ENCODE assay signal across 7 cellular contexts in the genomic region with DNA sequence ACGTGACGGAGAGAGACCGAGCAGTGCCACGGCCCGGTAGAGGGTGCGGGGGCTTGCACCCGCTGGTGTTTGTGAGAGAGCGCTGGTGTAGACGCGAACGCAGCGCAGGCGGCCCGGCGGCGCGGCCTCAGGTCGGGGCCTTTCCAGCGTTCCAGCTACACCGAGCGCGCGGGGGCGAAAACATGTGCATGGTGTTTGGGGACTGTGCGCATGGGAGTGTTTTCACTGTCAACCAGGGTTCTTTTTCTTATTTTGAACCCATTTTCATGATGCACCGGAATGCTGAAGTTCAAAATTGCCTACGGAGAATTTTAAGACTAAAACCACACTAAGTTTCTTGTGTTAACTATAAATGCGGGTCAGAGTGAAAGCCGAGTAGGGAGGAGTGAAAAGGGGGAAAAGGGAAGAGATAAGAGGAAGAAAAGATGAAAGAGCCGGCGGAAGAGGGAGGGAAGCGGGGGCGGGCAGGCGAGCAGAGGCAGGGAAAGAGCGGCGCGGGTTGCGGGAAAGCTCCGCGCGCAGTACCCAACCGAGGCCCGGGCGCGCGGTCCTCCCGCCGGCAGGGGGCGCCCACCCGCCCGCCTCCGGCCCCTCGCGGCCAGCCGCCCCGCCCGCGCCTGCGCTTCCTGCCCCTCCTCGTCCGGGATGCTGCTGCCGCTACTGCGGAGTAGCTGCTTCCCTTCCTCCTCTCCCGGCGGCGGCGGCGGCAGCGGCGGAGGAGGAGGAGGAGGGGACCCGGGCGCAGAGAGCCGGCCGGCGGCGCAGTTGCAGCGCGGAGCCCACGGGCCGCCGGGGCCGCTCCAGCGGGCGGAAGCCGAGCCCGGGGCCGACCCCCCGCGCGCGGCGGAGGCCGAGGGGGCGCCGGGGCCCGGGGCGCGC. TPM values are rescaled to one million over a fixed set of nuclear protein-coding genes. Genes with fewer than 3 reads are reported as not detected.
DNase-seq lines count a peak whose midpoint lies in the region; ATAC-seq and TF ChIP-seq lines count a peak whose summit lies in the region.

A gene with protein sequence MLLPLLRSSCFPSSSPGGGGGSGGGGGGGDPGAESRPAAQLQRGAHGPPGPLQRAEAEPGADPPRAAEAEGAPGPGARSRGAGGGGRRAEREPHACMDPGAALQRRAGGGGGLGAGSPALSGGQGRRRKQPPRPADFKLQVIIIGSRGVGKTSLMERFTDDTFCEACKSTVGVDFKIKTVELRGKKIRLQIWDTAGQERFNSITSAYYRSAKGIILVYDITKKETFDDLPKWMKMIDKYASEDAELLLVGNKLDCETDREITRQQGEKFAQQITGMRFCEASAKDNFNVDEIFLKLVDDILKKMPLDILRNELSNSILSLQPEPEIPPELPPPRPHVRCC (plus strand): TSS at position 643 of the 879 bp plus-strand sequence. CDS start 3 bp downstream, at position 646.

- H3K9ac ChIP-seq in mammary epithelial cell (ENCODE audit: insufficient read depth, low read length), result peak within 1 kb of the TSS; percentile 84

- H2AFZ ChIP-seq in mammary epithelial cell (ENCODE audit: low read depth, low read length), result peak within 1 kb of the TSS; percentile 99

- peak within 1 kb of the TSS; percentile 77 for H3K27ac ChIP-seq in WERI-Rb-1
- H3K27ac ChIP-seq in mammary epithelial cell (ENCODE audit: insufficient read depth, low read depth, low read length), result peak within 1 kb of the TSS; percentile 56

- TF ChIP-seq CTCF in WERI-Rb-1 (IDR thresholded peaks at IDR 0.05; ENCODE audit: low read depth, low read length) (peak; percentile 67), mammary epithelial cell (conservative IDR thresholded peaks at IDR 0.05 in 1 of 2, IDR thresholded peaks at IDR 0.05 in 1 of 2; ENCODE audit: extremely low read depth in 1 of 2, insufficient read depth in 1 of 2, low read depth in 1 of 2, low read length in 2 of 2) (peak; percentile 16 to 42)

- peaks cover 26% of the 10 kb centered on the region for H3K4me1 ChIP-seq in mammary epithelial cell (ENCODE audit: insufficient read depth, low read length)

- intact Hi-C loops in mammary epithelial cell (cut with micrococcal nuclease), result no loop called here

- in situ Hi-C loops in mammary epithelial cell (cut with MboI; ENCODE audit: low sequenced_read_pairs in 2 of 2), result no loop called here

- WGBS in mammary epithelial cell (ENCODE audit: low coverage, missing lambda C conversion rate), result 3% methylated on average over 28 of the region's 98 CpGs

- dilution Hi-C loops in mammary epithelial cell (cut with HindIII; ENCODE audit: low sequenced_read_pairs), result no loop called here

- peak; percentile 82 for DNase-seq in NCI-H2171 treated with DMSO at 0.1 percent for 48 hours (lab: John Stamatoyannopoulos, UW)
- peak; percentile 88 for DNase-seq in WERI-Rb-1
- peak; percentile 74 for DNase-seq in mammary epithelial cell
- peak; percentile 82 to 86 (median 85) for DNase-seq in immature natural killer cell
- peak; percentile 47 for DNase-seq in smooth muscle cell of the brain vasculature (ENCODE audit: low read depth, low spot score)

- H3K79me2 ChIP-seq in mammary epithelial cell (ENCODE audit: insufficient read depth, low read length), result peaks cover 45% of the 10 kb centered on the region

- H3K4me3 Mint-ChIP-seq in immature natural killer cell, result peak within 1 kb of the TSS; percentile 86 to 96 (median 94)

- H3K36me3 ChIP-seq in WERI-Rb-1 (peaks cover 16% of the 10 kb centered on the region), mammary epithelial cell (ENCODE audit: insufficient read depth, low read length) (peaks cover 1% of the 10 kb centered on the region)

- H3K36me3 Mint-ChIP-seq in immature natural killer cell, result peaks cover 0 to 2% (median 0%) of the 10 kb centered on the region in 3 donors

- H3K4me2 ChIP-seq in mammary epithelial cell (ENCODE audit: insufficient read depth, low read depth, low read length), result peak within 1 kb of the TSS; percentile 97

- H3K27me3 ChIP-seq in WERI-Rb-1 (ENCODE audit: insufficient read depth, low read depth, severe bottlenecking) (no peaks in the 10 kb centered on the region), mammary epithelial cell (ENCODE audit: insufficient read depth, low read length) (no peaks in the 10 kb centered on the region)

- H3K4me3 ChIP-seq in WERI-Rb-1 (ENCODE audit: low read depth, low read length), result peak within 1 kb of the TSS; percentile 97
- peak within 1 kb of the TSS; percentile 79 to 91 (median 83) for H3K4me3 ChIP-seq in mammary epithelial cell (replicated peaks in 1 of 3; ENCODE audit: insufficient read depth in 1 of 3, low read depth in 2 of 3, low read length in 3 of 3)

- ATAC-seq in GM18520 (IDR thresholded peaks at IDR 0.05; ENCODE audit: unreplicated experiment) (peak; percentile 59), HG03066 (IDR thresholded peaks at IDR 0.05; ENCODE audit: low read depth, unreplicated experiment) (peak; percentile 49)

- H4K20me1 ChIP-seq in mammary epithelial cell (ENCODE audit: insufficient read depth, low read length), result no peaks in the 10 kb centered on the region

- H3K27me3 Mint-ChIP-seq in immature natural killer cell (ENCODE audit: low read depth in 3 of 3), result peaks cover 6 to 17% (median 6%) of the 10 kb centered on the region in 3 donors

- H3K9me3 ChIP-seq in WERI-Rb-1 (ENCODE audit: severe bottlenecking), result no peaks in the 10 kb centered on the region
- no peaks in the 10 kb centered on the region for H3K9me3 ChIP-seq in mammary epithelial cell (replicated peaks; ENCODE audit: insufficient read depth, low read length)

- CTCF ChIA-PET in mammary epithelial cell (lab: Charles Lee; ENCODE audit: low non-redundant PET), result interaction anchor here (0.6 kb wide), 2 partner anchors 9 to 53 kb away, joined by 4 to 12 read pairs; no protein-coding TSS in a partner anchor

- H3K27ac Mint-ChIP-seq in immature natural killer cell, result peak within 1 kb of the TSS; percentile 78 to 94 (median 88)

- peaks cover 50 to 56% of the 10 kb centered on the region in 2 donors for H3K4me1 Mint-ChIP-seq in immature natural killer cell

- no peaks in the 10 kb centered on the region for H3K9me3 Mint-ChIP-seq in immature natural killer cell

- no TSS peak for BruUV-seq in mammary epithelial cell (replicated peaks; lab: Mats Ljungman, UMichigan)

RNA-seq across cellular contexts. Expression of the gene that starts here (rescaled TPM):
- 10 to 100 TPM; 36.1 to 47.8 TPM for total RNA-seq in mammary epithelial cell
- 10.3 TPM for polyA plus RNA-seq in mammary epithelial cell
- polyA minus RNA-seq in mammary epithelial cell, result 20.0 TPM
- under 1 TPM in 1 of 3 donors, not detected in 2; 0.10 TPM for polyA plus RNA-seq in immature natural killer cell

Comparison
In these comparisons a context has a peak if more than half of its experiments do, and no peak if none do; other contexts are left out.
1. Peak in every context shown above with its lines: DNase-seq, ATAC-seq, H3K4me3 ChIP-seq and H3K27ac ChIP-seq.
2. RNA of the gene that starts here (polyA plus RNA-seq): 10.3 TPM in mammary epithelial cell (single experiment); 0.10 TPM in immature natural killer cell; every median in the first group is over 10 times any median in the second.
3. Peak in DNase-seq in immature natural killer cell; RNA of the gene not detected or under 1 TPM.